In genomic region chr2:137910641-137911040, GRCh38 we compare ENCODE assay signal across 8 cellular contexts. TPM values are rescaled to one million over a fixed set of nuclear protein-coding genes. Genes with fewer than 3 reads are reported as not detected.
DNase-seq lines count a peak whose midpoint lies in the region; ATAC-seq and TF ChIP-seq lines count a peak whose summit lies in the region.

No MANE protein-coding gene starts in this region.

- H3K79me2 ChIP-seq in SU-DHL-6 (ENCODE audit: insufficient read depth, low read length), result no peaks in the 10 kb centered on the region

- DNase-seq in right atrium auricular region (ENCODE audit: low spot score) (no peak), left ventricle myocardium superior (no peak), iris pigment epithelial cell (ENCODE audit: low read depth) (peak; percentile 24), vagina (ENCODE audit: extremely low spot score in 2 of 2) (no peak), Ammon's horn (ENCODE audit: low spot score) (no peak), D341Med (ENCODE audit: low spot score) (no peak)

- ATAC-seq in left ventricle myocardium superior (no peak), GM19452 (IDR thresholded peaks at IDR 0.05; ENCODE audit: unreplicated experiment) (no peak)

- H3K36me3 ChIP-seq in right atrium auricular region (no peaks in the 10 kb centered on the region), SU-DHL-6 (ENCODE audit: low read length) (no peaks in the 10 kb centered on the region), vagina (no peaks in the 10 kb centered on the region)

- no peak overlapping the region for H3K9ac ChIP-seq in SU-DHL-6 (ENCODE audit: low read length)

- TF ChIP-seq POLR2A in vagina (IDR thresholded peaks at IDR 0.05), result no peak

- H3K9me3 ChIP-seq in right atrium auricular region, result no peaks in the 10 kb centered on the region
- no peaks in the 10 kb centered on the region for H3K9me3 ChIP-seq in SU-DHL-6 (ENCODE audit: insufficient read depth, low read length)
- H3K9me3 ChIP-seq in vagina, result no peaks in the 10 kb centered on the region

- no peaks in the 10 kb centered on the region for H4K20me1 ChIP-seq in SU-DHL-6 (ENCODE audit: low read depth, low read length)

- TF ChIP-seq CTCF in right atrium auricular region (IDR thresholded peaks at IDR 0.05), result peak; percentile 40 to 73
- peak; percentile 29 for TF ChIP-seq CTCF in SU-DHL-6 (IDR thresholded peaks at IDR 0.05; ENCODE audit: insufficient read depth, low read length, poor library complexity, severe bottlenecking)
- TF ChIP-seq CTCF in vagina (IDR thresholded peaks at IDR 0.05), result peak; percentile 10 to 64 (median 40)

- H3K4me2 ChIP-seq in SU-DHL-6 (ENCODE audit: low read depth, low read length, poor library complexity, severe bottlenecking), result no peak overlapping the region

- H3K4me1 ChIP-seq in right atrium auricular region (no peaks in the 10 kb centered on the region), vagina (no peaks in the 10 kb centered on the region)

- H3K27ac ChIP-seq in right atrium auricular region (no peak overlapping the region), SU-DHL-6 (ENCODE audit: low read depth, low read length) (no peak overlapping the region), vagina (no peak overlapping the region)

- H2AFZ ChIP-seq in SU-DHL-6 (ENCODE audit: low read depth, low read length, severe bottlenecking), result no peak overlapping the region

- no peaks in the 10 kb centered on the region for H3F3A ChIP-seq in SU-DHL-6 (ENCODE audit: insufficient read depth)

- H3K9me2 ChIP-seq in SU-DHL-6 (replicated peaks; ENCODE audit: insufficient read depth, low read length), result no peaks in the 10 kb centered on the region

- H3K4me3 ChIP-seq in right atrium auricular region (no peak overlapping the region), SU-DHL-6 (ENCODE audit: insufficient read depth, low read length, poor library complexity, severe bottlenecking) (no peak overlapping the region), vagina (no peak overlapping the region)

- H3K27me3 ChIP-seq in right atrium auricular region (no peaks in the 10 kb centered on the region), SU-DHL-6 (ENCODE audit: low read length) (no peaks in the 10 kb centered on the region), vagina (no peaks in the 10 kb centered on the region)

- intact Hi-C loops in left ventricle myocardium superior (cut with micrococcal nuclease), result loop anchor here (5.0 kb wide), 1 partner anchor 917 kb away; no protein-coding TSS in a partner anchor
- intact Hi-C loops in vagina (cut with DNase I), result loop anchor here (10.0 kb wide), 1 partner anchor 914 kb away; no protein-coding TSS in a partner anchor

RNA-seq across cellular contexts. Expression of gene HNMT, which starts 53.6 kb away (rescaled TPM):
- total RNA-seq in right atrium auricular region, result 10 to 100 TPM in 1 of 2 donors, 1 to 10 TPM in 1; 8.0 to 10.5 TPM
- total RNA-seq in left ventricle myocardium superior, result 11.0 TPM
- total RNA-seq in vagina, result 18.9 TPM
